ENCODE assay signal across 1 cellular context in genomic region chr4:74968456-74969164, GRCh38.
TF ChIP-seq lines count a peak whose summit lies in the region.

No MANE protein-coding gene starts in this region.

TF ChIP-seq in GM12878, 131 proteins besides CTCF, POLR2A, EP300 and RAD21 (continued from another document and continues in another):
- TF ChIP-seq ZSCAN29 (IDR thresholded peaks at IDR 0.05) (no peak), ZBED1 (IDR thresholded peaks at IDR 0.05; ENCODE audit: borderline replicate concordance) (no peak), LARP7 (IDR thresholded peaks at IDR 0.05) (no peak), CBFB (IDR thresholded peaks at IDR 0.05; ENCODE audit: low read depth) (no peak), CREM (IDR thresholded peaks at IDR 0.05; ENCODE audit: low read depth) (no peak), HSF1 (IDR thresholded peaks at IDR 0.05; ENCODE audit: low read depth, low read length) (no peak), KDM1A (IDR thresholded peaks at IDR 0.05; ENCODE audit: borderline replicate concordance) (no peak), BACH1 (IDR thresholded peaks at IDR 0.05; ENCODE audit: borderline replicate concordance) (no peak), BCL11A (IDR thresholded peaks at IDR 0.05; ENCODE audit: low read depth, low read length) (peak; percentile 51; the same call in 1 of the 2 replicates), EED (IDR thresholded peaks at IDR 0.05; ENCODE audit: low read depth) (0 out of 2 replicates have a peak, but pooled peaks have one; percentile 19), KLF5 (IDR thresholded peaks at IDR 0.05; ENCODE audit: partially characterized antibody) (no peak), GABPA (IDR thresholded peaks at IDR 0.05; ENCODE audit: low read depth) (0 out of 2 replicates have a peak, but pooled peaks have one; percentile 6), ESRRA (IDR thresholded peaks at IDR 0.05; ENCODE audit: low read length) (no peak), CBX5 (IDR thresholded peaks at IDR 0.05; ENCODE audit: low read depth) (0 out of 2 replicates have a peak, but pooled peaks have one; percentile 68), ZNF274 (IDR thresholded peaks at IDR 0.05; ENCODE audit: insufficient read depth, insufficient read length) (no peak), RUNX3 (IDR thresholded peaks at IDR 0.05; ENCODE audit: low read length) (peak; percentile 65), MEF2A (IDR thresholded peaks at IDR 0.05; ENCODE audit: insufficient read depth, low read depth, low read length) (0 out of 2 replicates have a peak, but pooled peaks have one; percentile 40), ASH2L (IDR thresholded peaks at IDR 0.05; ENCODE audit: borderline replicate concordance, low read depth) (no peak), SPI1 (IDR thresholded peaks at IDR 0.05; ENCODE audit: borderline replicate concordance, insufficient read depth, low read depth, low read length) (peak; percentile 74; the same call in 1 of the 2 replicates), ELK1 (IDR thresholded peaks at IDR 0.05; ENCODE audit: low read depth, low read length) (no peak), SMAD5 (IDR thresholded peaks at IDR 0.05; ENCODE audit: low read depth) (no peak), CEBPZ (IDR thresholded peaks at IDR 0.05; ENCODE audit: low read depth, low read length) (no peak), EGR1 (IDR thresholded peaks at IDR 0.05; ENCODE audit: borderline replicate concordance in 1 of 2, low read depth in 2 of 2, low read length in 2 of 2) (no peak), RCOR1 (conservative IDR thresholded peaks at IDR 0.05; ENCODE audit: low read depth, low read length) (no peak), IKZF1 (conservative IDR thresholded peaks at IDR 0.05) (peak; percentile 45; the same call in 1 of the 2 replicates), NR2C1 (IDR thresholded peaks at IDR 0.05) (no peak), BMI1 (IDR thresholded peaks at IDR 0.05; ENCODE audit: borderline replicate concordance) (peak; percentile 26; the same call in 1 of the 2 replicates), PKNOX1 (IDR thresholded peaks at IDR 0.05) (peak; percentile 71), IKZF2 (IDR thresholded peaks at IDR 0.05) (peak; percentile 63 to 70), REST (IDR thresholded peaks at IDR 0.05; ENCODE audit: low read depth, low read length) (no peak), BCLAF1 (IDR thresholded peaks at IDR 0.05) (no peak), PAX5 (IDR thresholded peaks at IDR 0.05; ENCODE audit: borderline replicate concordance, low read depth, low read length) (no peak), CUX1 (IDR thresholded peaks at IDR 0.05; ENCODE audit: insufficient replicate concordance, low read depth, low read length) (no peak), SRF (IDR thresholded peaks at IDR 0.05; ENCODE audit: low read depth in 2 of 2, low read length in 2 of 2) (no peak), ZNF207 (IDR thresholded peaks at IDR 0.05; ENCODE audit: borderline replicate concordance) (no peak), CBX3 (IDR thresholded peaks at IDR 0.05; ENCODE audit: borderline replicate concordance, low read depth) (no peak), HDGF (IDR thresholded peaks at IDR 0.05) (no peak), HDAC2 (IDR thresholded peaks at IDR 0.05) (no peak), TCF7 (IDR thresholded peaks at IDR 0.05; ENCODE audit: borderline replicate concordance) (no peak), CEBPB (IDR thresholded peaks at IDR 0.05; ENCODE audit: borderline replicate concordance in 1 of 2, low read depth in 2 of 2, low read length in 2 of 2) (no peak), E2F4 (IDR thresholded peaks at IDR 0.05; ENCODE audit: low read depth, low read length) (no peak), TBL1XR1 (IDR thresholded peaks at IDR 0.05; ENCODE audit: low read depth, low read length) (no peak), POLR2AphosphoS2 (IDR thresholded peaks at IDR 0.05; ENCODE audit: low read depth, low read length) (no peak), MTA3 (IDR thresholded peaks at IDR 0.05; ENCODE audit: borderline replicate concordance, low read length) (peak; percentile 31; the same call in 1 of the 2 replicates), TCF12 (IDR thresholded peaks at IDR 0.05; ENCODE audit: low read depth, low read length) (no peak)
